1 cellular context compared by ENCODE assay signal in genomic region chr2:15560988-15561573, GRCh38.
TF ChIP-seq lines count a peak whose summit lies in the region.

Gene NBAS, minus strand, starts transcription at chr2:15561334. Its CDS starts 30 bp downstream, at chr2:15561304.

TF ChIP-seq in HEK293, 187 proteins besides CTCF, POLR2A, EP300 and RAD21 (continued from another document):
- no peak for TF ChIP-seq ZNF610 (tag by site-specific recombination; IDR thresholded peaks at IDR 0.05; ENCODE audit: borderline replicate concordance)
TF ChIP-seq in HEK293: peak in this region for 21.
